8 cellular contexts compared by ENCODE assay signal in the genomic region with DNA sequence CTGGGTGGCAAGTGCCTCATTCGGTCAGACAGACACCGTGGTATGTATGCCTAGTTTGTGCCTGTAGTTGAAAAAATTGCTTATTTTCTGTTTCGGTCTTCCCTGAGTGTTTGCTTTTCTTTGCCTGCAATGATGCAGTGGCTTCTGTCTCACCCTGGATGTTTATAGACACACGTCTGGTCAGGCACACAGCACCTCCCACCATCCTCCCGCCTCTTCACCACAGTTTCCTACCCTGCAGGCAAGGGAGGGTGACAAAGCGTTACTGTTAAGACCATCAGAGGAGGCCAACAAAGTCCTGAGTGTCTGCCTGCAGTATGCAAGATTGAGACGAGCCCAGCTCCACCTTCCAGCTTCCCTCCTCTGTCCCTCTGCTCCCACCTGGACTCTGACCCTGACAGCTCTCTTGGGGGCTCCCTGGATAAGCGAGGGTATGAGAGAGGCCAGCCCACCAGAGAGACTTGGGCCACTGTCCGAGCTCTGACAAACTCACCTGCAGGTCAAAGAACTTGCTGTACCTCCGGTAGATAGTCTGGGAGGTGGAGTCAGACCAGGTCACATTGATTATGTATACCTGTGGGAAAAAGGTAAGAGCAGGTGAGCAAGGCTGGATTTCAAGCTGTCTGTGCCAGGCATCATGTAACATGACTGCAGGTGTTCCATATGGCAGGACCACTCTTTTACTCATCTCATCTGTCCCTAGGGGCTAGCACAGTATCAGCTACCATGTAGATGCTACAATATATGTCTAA. TPM values are rescaled to one million over a fixed set of nuclear protein-coding genes. Genes with fewer than 3 reads are reported as not detected.
DNase-seq lines count a peak whose midpoint lies in the region; ATAC-seq and TF ChIP-seq lines count a peak whose summit lies in the region.

No MANE protein-coding gene starts in this region.

- peak; percentile 56 to 61 for ATAC-seq in CD4-positive, CD25-positive, alpha-beta regulatory T cell (ENCODE audit: low read depth in 2 of 2)
- ATAC-seq in GM19467 (IDR thresholded peaks at IDR 0.05; ENCODE audit: unreplicated experiment) (peak; percentile 75), sciatic nerve (no peak)

- H4K20me1 ChIP-seq in neural progenitor cell (ENCODE audit: low read depth), result peaks cover 9% of the 10 kb centered on the region

- no peaks in the 10 kb centered on the region for H3K9me3 ChIP-seq in CD4-positive, CD25-positive, alpha-beta regulatory T cell (ENCODE audit: control insufficient read depth in 2 of 2, low read length in 2 of 2)
- no peaks in the 10 kb centered on the region for H3K9me3 ChIP-seq in neural progenitor cell (ENCODE audit: low read depth)

- no peak for TF ChIP-seq CTCF in neural progenitor cell (IDR thresholded peaks at IDR 0.05)

- H3K4me3 ChIP-seq in CD4-positive, CD25-positive, alpha-beta regulatory T cell (ENCODE audit: low read depth, low read length), result peak overlapping the region; percentile 47
- no peak overlapping the region for H3K4me3 ChIP-seq in neural progenitor cell

- no peak overlapping the region for H2AFZ ChIP-seq in neural progenitor cell (replicated peaks)

- intact Hi-C loops in sciatic nerve (cut with DNase I), result no loop called here

- peaks cover 11 to 39% (median 23%) of the 10 kb centered on the region in 4 donors for H3K4me1 Mint-ChIP-seq in CD4-positive, CD25-positive, alpha-beta regulatory T cell
- H3K4me1 Mint-ChIP-seq in neural progenitor cell, result peaks cover 30% of the 10 kb centered on the region

- H3K4me1 ChIP-seq in CD4-positive, CD25-positive, alpha-beta regulatory T cell (ENCODE audit: control insufficient read depth, insufficient read depth, low read length, poor library complexity, severe bottlenecking), result peaks cover 32% of the 10 kb centered on the region
- peaks cover 35% of the 10 kb centered on the region for H3K4me1 ChIP-seq in neural progenitor cell

- H3K27me3 ChIP-seq in CD4-positive, CD25-positive, alpha-beta regulatory T cell (ENCODE audit: control insufficient read depth, insufficient read depth, low read length), result no peaks in the 10 kb centered on the region
- no peaks in the 10 kb centered on the region for H3K27me3 ChIP-seq in neural progenitor cell

- no peak overlapping the region for H3K27ac ChIP-seq in CD4-positive, CD25-positive, alpha-beta regulatory T cell (ENCODE audit: insufficient read depth, low read length, poor library complexity, severe bottlenecking)
- no peak overlapping the region for H3K27ac ChIP-seq in neural progenitor cell

- peak overlapping the region; percentile 67 to 79 (median 78) for H3K27ac Mint-ChIP-seq in CD4-positive, CD25-positive, alpha-beta regulatory T cell
- H3K27ac Mint-ChIP-seq in neural progenitor cell, result no peak overlapping the region

- no peak overlapping the region for H3K9ac ChIP-seq in neural progenitor cell

- peak; percentile 8 to 79 (median 44) for DNase-seq in CD4-positive, CD25-positive, alpha-beta regulatory T cell
- DNase-seq in KG1 (lab: John Stamatoyannopoulos, UW), result peak; percentile 37
- DNase-seq in activated T-cell treated with anti-CD3 and anti-CD28 coated beads for 4 hours, result peak; percentile 18
- no peak for DNase-seq in neural progenitor cell (ENCODE audit: low spot score)
- no peak for DNase-seq in sciatic nerve (ENCODE audit: low spot score)
- no peak for DNase-seq in glomerular visceral epithelial cell (ENCODE audit: extremely low spot score)
- no peak for DNase-seq in NCI-H2227 treated with DMSO at 0.1 percent for 48 hours (lab: John Stamatoyannopoulos, UW)

- H3K27me3 Mint-ChIP-seq in CD4-positive, CD25-positive, alpha-beta regulatory T cell, result peaks cover 4% of the 10 kb centered on the region
- H3K27me3 Mint-ChIP-seq in neural progenitor cell (ENCODE audit: insufficient read depth, low read depth), result peaks cover 22% of the 10 kb centered on the region

- no peaks in the 10 kb centered on the region for H3K36me3 ChIP-seq in CD4-positive, CD25-positive, alpha-beta regulatory T cell (ENCODE audit: control insufficient read depth, insufficient read depth, low read length)
- H3K36me3 ChIP-seq in neural progenitor cell, result no peaks in the 10 kb centered on the region

- no peaks in the 10 kb centered on the region for H3K36me3 Mint-ChIP-seq in CD4-positive, CD25-positive, alpha-beta regulatory T cell
- H3K36me3 Mint-ChIP-seq in neural progenitor cell, result peaks cover 21% of the 10 kb centered on the region

- no peaks in the 10 kb centered on the region for H3K79me2 ChIP-seq in neural progenitor cell (ENCODE audit: low read depth)

- no peaks in the 10 kb centered on the region for H3K9me3 Mint-ChIP-seq in CD4-positive, CD25-positive, alpha-beta regulatory T cell
- no peaks in the 10 kb centered on the region for H3K9me3 Mint-ChIP-seq in neural progenitor cell

- H3K4me2 ChIP-seq in neural progenitor cell, result peak overlapping the region; percentile 24

- peak overlapping the region in 3 of 4 donors; percentile 12 to 64 (median 54) for H3K4me3 Mint-ChIP-seq in CD4-positive, CD25-positive, alpha-beta regulatory T cell
- H3K4me3 Mint-ChIP-seq in neural progenitor cell, result no peak overlapping the region

- peaks cover 33% of the 10 kb centered on the region for H3F3A ChIP-seq in neural progenitor cell (ENCODE audit: low read depth)

RNA-seq across cellular contexts. Expression of a gene that starts 54.4 kb away (rescaled TPM):
- 15.4 TPM for total RNA-seq in CD4-positive, CD25-positive, alpha-beta regulatory T cell
- under 1 TPM; 0.24 to 0.59 (median 0.38) TPM for polyA plus RNA-seq in CD4-positive, CD25-positive, alpha-beta regulatory T cell
- total RNA-seq in neural progenitor cell (ENCODE audit: low replicate concordance) (2.3 and 4.7 TPM in 2 replicates), sciatic nerve (166 TPM)

Comparison
In these comparisons a context has a peak if more than half of its experiments do, and no peak if none do; other contexts are left out.
1. DNase-seq: peak in CD4-positive, CD25-positive, alpha-beta regulatory T cell (3 of 3), KG1 (single experiment) and activated T-cell treated with anti-CD3 and anti-CD28 coated beads for 4 hours (single experiment); none in neural progenitor cell (single experiment), sciatic nerve (single experiment), glomerular visceral epithelial cell (single experiment) and NCI-H2227 treated with DMSO at 0.1 percent for 48 hours (single experiment).
2. RNA of a gene that starts 54.4 kb away (total RNA-seq): 166 TPM in sciatic nerve (single experiment); 15.4 TPM in CD4-positive, CD25-positive, alpha-beta regulatory T cell (single experiment) and 2.3 to 4.7 TPM in neural progenitor cell; every median in the first group is over 10 times any median in the second.